In genomic region chr17:77429985-77430752, GRCh38 we compare ENCODE assay signal across 8 cellular contexts.
DNase-seq lines count a peak whose midpoint lies in the region; ATAC-seq and TF ChIP-seq lines count a peak whose summit lies in the region.

No MANE protein-coding gene starts in this region.

- no peak overlapping the region for H2AFZ ChIP-seq in hepatocyte

- H3K27me3 ChIP-seq in hepatocyte = no peaks in the 10 kb centered on the region
- H3K27me3 ChIP-seq in gastrocnemius medialis = no peaks in the 10 kb centered on the region

- H3K27ac ChIP-seq in hepatocyte (peak overlapping the region; percentile 97), gastrocnemius medialis (peak overlapping the region; percentile 56 to 92 (median 76))

- peaks cover 58% of the 10 kb centered on the region for H4K20me1 ChIP-seq in hepatocyte (ENCODE audit: insufficient read depth, poor library complexity, severe bottlenecking)

- peaks cover 86% of the 10 kb centered on the region for H3K4me1 ChIP-seq in hepatocyte (ENCODE audit: insufficient read depth)
- H3K4me1 ChIP-seq in gastrocnemius medialis = peaks cover 63 to 80% of the 10 kb centered on the region in 2 donors

- ATAC-seq in gastrocnemius medialis (peak; percentile 55 to 69), HG02981 (IDR thresholded peaks at IDR 0.05; ENCODE audit: unreplicated experiment) (no peak), GM21447 (IDR thresholded peaks at IDR 0.05; ENCODE audit: unreplicated experiment) (no peak)

- no peaks in the 10 kb centered on the region for H3K36me3 ChIP-seq in hepatocyte (replicated peaks; ENCODE audit: insufficient read depth, low read depth)
- no peaks in the 10 kb centered on the region for H3K36me3 ChIP-seq in gastrocnemius medialis

- WGBS in hepatocyte (ENCODE audit: low lambda C conversion rate, missing lambda C conversion rate) = 24% methylated on average over 16 of the region's 16 CpGs

- H3K4me2 ChIP-seq in hepatocyte = peak overlapping the region; percentile 61

- DNase-seq in DMS 273 treated with DMSO at 0.1 percent for 48 hours (lab: John Stamatoyannopoulos, UW) = peak; percentile 35
- peak; percentile 78 for DNase-seq in HuH-7.5 (ENCODE audit: low spot score)
- peak; percentile 63 for DNase-seq in T-helper 22 cell (ENCODE audit: low read depth)
- DNase-seq in astrocyte of the cerebellum (ENCODE audit: low read depth) = peak; percentile 86
- peak; percentile 95 for DNase-seq in hepatocyte (ENCODE audit: low spot score)
- DNase-seq in gastrocnemius medialis = peak; percentile 70 to 87

- no peaks in the 10 kb centered on the region for H3K9me2 ChIP-seq in hepatocyte (replicated peaks; ENCODE audit: insufficient read depth)

- TF ChIP-seq CTCF in astrocyte of the cerebellum (IDR thresholded peaks at IDR 0.05; ENCODE audit: low read depth, low read length, missing control alignments) = peak; percentile 81
- TF ChIP-seq CTCF in hepatocyte (IDR thresholded peaks at IDR 0.05; ENCODE audit: poor library complexity) = peak; percentile 93
- TF ChIP-seq CTCF in gastrocnemius medialis (IDR thresholded peaks at IDR 0.05 in 4 of 5, conservative IDR thresholded peaks at IDR 0.05 in 1 of 5) = peak; percentile 60 to 83 (median 80)

- in situ Hi-C loops in astrocyte of the cerebellum (cut with HindIII; ENCODE audit: low sequenced_read_pairs) = no loop called here
- in situ Hi-C loops in gastrocnemius medialis (cut with MboI; ENCODE audit: low sequenced_read_pairs in 4 of 4) = loop anchor here in 3 of 4 donors (5.0 to 10.0 kb wide), 4 partner anchors 62 to 105 kb away; no protein-coding TSS in a partner anchor

- H3K79me2 ChIP-seq in hepatocyte = peaks cover 89% of the 10 kb centered on the region

- H3K9me3 ChIP-seq in hepatocyte (ENCODE audit: low read depth) (no peaks in the 10 kb centered on the region), gastrocnemius medialis (no peaks in the 10 kb centered on the region)

- intact Hi-C loops in gastrocnemius medialis (cut with DNase I; ENCODE audit: low total_unique reads) = loop anchor here (1.0 to 2.0 kb wide), 3 partner anchors 21 to 99 kb away; no protein-coding TSS in a partner anchor

- TF ChIP-seq POLR2A in gastrocnemius medialis (IDR thresholded peaks at IDR 0.05) = no peak

- H3K4me3 ChIP-seq in astrocyte of the cerebellum (ENCODE audit: low read depth, low read length) = no peak overlapping the region
- H3K4me3 ChIP-seq in hepatocyte = no peak overlapping the region
- H3K4me3 ChIP-seq in gastrocnemius medialis = no peak overlapping the region

Comparison
In these comparisons a context has a peak if more than half of its experiments do, and no peak if none do; other contexts are left out.
1. DNase-seq: peak in every context shown above with its lines; median percentile 95 in hepatocyte; 86 in astrocyte of the cerebellum; 78 in gastrocnemius medialis; 78 in HuH-7.5; 63 in T-helper 22 cell; 35 in DMS 273 treated with DMSO at 0.1 percent for 48 hours.
2. ATAC-seq: peak in gastrocnemius medialis (2 of 2); none in HG02981 (single experiment) and GM21447 (single experiment).
3. Peak in every context shown above with its lines, with median percentiles within 50 percentile points of each other: CTCF ChIP-seq.